ENCODE assay signal across 1 cellular context in genomic region chr2:100105678-100106054, GRCh38.
TF ChIP-seq lines count a peak whose summit lies in the region.

No MANE protein-coding gene starts in this region.

TF ChIP-seq in WTC11, 78 proteins besides CTCF, POLR2A, EP300 and RAD21 (continued from another document):
- no peak for TF ChIP-seq ZNF532 (CRISPR knock-in tag; IDR thresholded peaks at IDR 0.05; ENCODE audit: borderline replicate concordance)
